In genomic region chr2:64727013-64727767, GRCh38 we compare ENCODE assay signal across 8 cellular contexts.
DNase-seq lines count a peak whose midpoint lies in the region; ATAC-seq and TF ChIP-seq lines count a peak whose summit lies in the region.

No MANE protein-coding gene starts in this region.

- no peaks in the 10 kb centered on the region for H3K9me3 Mint-ChIP-seq in activated T-cell treated with anti-CD3 and anti-CD28 coated beads, Interleukin-2, amount 50 U/mL, for 4 hours
- H3K9me3 Mint-ChIP-seq in naive thymus-derived CD8-positive, alpha-beta T cell: no peaks in the 10 kb centered on the region
- no peaks in the 10 kb centered on the region for H3K9me3 Mint-ChIP-seq in WTC11

- DNase-seq in activated T-cell treated with anti-CD3 and anti-CD28 coated beads, Interleukin-2, amount 50 U/mL, for 4 hours: no peak
- no peak for DNase-seq in activated T-cell treated with anti-CD3 and anti-CD28 coated beads, Interleukin-2, amount 50 U/mL, for 1 hour
- DNase-seq in SKM-1 (lab: John Stamatoyannopoulos, UW; ENCODE audit: unreplicated experiment) (peak; percentile 67), WTC11 (ENCODE audit: low spot score) (no peak), NCI-H2196 treated with DMSO at 0.1 percent for 48 hours (lab: John Stamatoyannopoulos, UW; ENCODE audit: unreplicated experiment) (no peak), cerebellum (ENCODE audit: low spot score) (no peak)
- peak in 3 of 10 donors; percentile 14 to 42 (median 29) for DNase-seq in naive thymus-derived CD8-positive, alpha-beta T cell

- H3K4me1 Mint-ChIP-seq in activated T-cell treated with anti-CD3 and anti-CD28 coated beads, Interleukin-2, amount 50 U/mL, for 4 hours (ENCODE audit: low read depth): peaks cover 52% of the 10 kb centered on the region
- peaks cover 21 to 55% (median 50%) of the 10 kb centered on the region in 4 donors for H3K4me1 Mint-ChIP-seq in naive thymus-derived CD8-positive, alpha-beta T cell
- H3K4me1 Mint-ChIP-seq in WTC11: peaks cover 28% of the 10 kb centered on the region

- H3K27me3 Mint-ChIP-seq in activated T-cell treated with anti-CD3 and anti-CD28 coated beads, Interleukin-2, amount 50 U/mL, for 4 hours (ENCODE audit: low read depth): no peaks in the 10 kb centered on the region
- H3K27me3 Mint-ChIP-seq in naive thymus-derived CD8-positive, alpha-beta T cell: no peaks in the 10 kb centered on the region
- no peaks in the 10 kb centered on the region for H3K27me3 Mint-ChIP-seq in WTC11 (ENCODE audit: low read depth)

- H3K27ac Mint-ChIP-seq in naive thymus-derived CD8-positive, alpha-beta T cell: peak overlapping the region; percentile 67 to 96 (median 91)
- no peak overlapping the region for H3K27ac Mint-ChIP-seq in WTC11

- POLR2A ChIA-PET in naive thymus-derived CD8-positive, alpha-beta T cell (lab: Charles Lee): interaction anchor here (0.6 to 3.1 kb wide), 16 partner anchors 9 to 119 kb away, joined by 3 to 52 read pairs (median 4); partner anchors contain the start of gene SERTAD2
- POLR2A ChIA-PET in WTC11 (lab: Charles Lee): no interaction called here

- no peaks in the 10 kb centered on the region for H3K36me3 Mint-ChIP-seq in activated T-cell treated with anti-CD3 and anti-CD28 coated beads, Interleukin-2, amount 50 U/mL, for 4 hours (ENCODE audit: insufficient read depth)
- H3K36me3 Mint-ChIP-seq in naive thymus-derived CD8-positive, alpha-beta T cell: no peaks in the 10 kb centered on the region
- no peaks in the 10 kb centered on the region for H3K36me3 Mint-ChIP-seq in WTC11

- no peak for TF ChIP-seq CTCF in WTC11 (IDR thresholded peaks at IDR 0.05)

- peak overlapping the region; percentile 46 for H3K4me3 Mint-ChIP-seq in activated T-cell treated with anti-CD3 and anti-CD28 coated beads, Interleukin-2, amount 50 U/mL, for 4 hours
- H3K4me3 Mint-ChIP-seq in naive thymus-derived CD8-positive, alpha-beta T cell: peak overlapping the region; percentile 54 to 78 (median 70)
- no peak overlapping the region for H3K4me3 Mint-ChIP-seq in WTC11

- ATAC-seq in activated T-cell treated with anti-CD3 and anti-CD28 coated beads, Interleukin-2, amount 50 U/mL, for 4 hours: peak; percentile 71
- ATAC-seq in HG03039 (IDR thresholded peaks at IDR 0.05; ENCODE audit: unreplicated experiment): peak; percentile 63
- peak; percentile 52 to 62 for ATAC-seq in naive thymus-derived CD8-positive, alpha-beta T cell
- no peak for ATAC-seq in WTC11

- CTCF ChIA-PET in WTC11 (lab: Charles Lee): interaction anchor here (0.6 to 1.7 kb wide), 5 partner anchors 23 to 586 kb away, joined by 3 to 7 read pairs (median 3); no protein-coding TSS in a partner anchor

TF ChIP-seq in WTC11, 78 proteins besides CTCF, POLR2A, EP300 and RAD21:
- TF ChIP-seq USF1 (CRISPR knock-in tag; IDR thresholded peaks at IDR 0.05) (no peak), E2F4 (CRISPR knock-in tag; IDR thresholded peaks at IDR 0.05; ENCODE audit: borderline replicate concordance, low read depth) (no peak), SOX15 (CRISPR knock-in tag; IDR thresholded peaks at IDR 0.05) (no peak), MLX (CRISPR knock-in tag; IDR thresholded peaks at IDR 0.05) (no peak), KAT7 (CRISPR knock-in tag; IDR thresholded peaks at IDR 0.05; ENCODE audit: borderline replicate concordance) (no peak), ZNF532 (CRISPR knock-in tag; IDR thresholded peaks at IDR 0.05; ENCODE audit: borderline replicate concordance) (no peak), HMGXB4 (CRISPR knock-in tag; IDR thresholded peaks at IDR 0.05) (no peak), TP53 (CRISPR knock-in tag; IDR thresholded peaks at IDR 0.05) (no peak), CREB1 (CRISPR knock-in tag; IDR thresholded peaks at IDR 0.05) (no peak), NFE2L1 (CRISPR knock-in tag; IDR thresholded peaks at IDR 0.05) (no peak), MAX (CRISPR knock-in tag; IDR thresholded peaks at IDR 0.05) (no peak)
